ENCODE assay signal across 23 cellular contexts in genomic region chr15:74735305-74735704, GRCh38. TPM values are rescaled to one million over a fixed set of nuclear protein-coding genes. Genes with fewer than 3 reads are reported as not detected.
DNase-seq lines count a peak whose midpoint lies in the region; ATAC-seq, FAIRE-seq and TF ChIP-seq lines count a peak whose summit lies in the region.
"Had no signal": no experiment of that assay in that cellular context is flagged by ENCODE, and none has a peak within 500 bp of the region (broad histone marks: within the 10 kb centered on the region; RNA-seq: fewer than 3 reads in every experiment).

No MANE protein-coding gene starts in this region.

- H2AFZ ChIP-seq in K562 (ENCODE audit: low read depth, low read length), result no peak overlapping the region
- no peak overlapping the region for H2AFZ ChIP-seq in HepG2 (ENCODE audit: low read length)

- H4K20me1 ChIP-seq in K562 (replicated peaks; ENCODE audit: control insufficient read depth, insufficient read depth, low read length) (no peaks in the 10 kb centered on the region), HepG2 (ENCODE audit: insufficient read depth, low read length) (no peaks in the 10 kb centered on the region)

- intact Hi-C loops in K562 (cut with micrococcal nuclease), result no loop called here
- intact Hi-C loops in HepG2 (cut with micrococcal nuclease; ENCODE audit: unreplicated experiment), result no loop called here
- intact Hi-C loops in sigmoid colon (cut with DNase I), result loop anchor here (10.0 kb wide), 1 partner anchor 1289 kb away; no protein-coding TSS in a partner anchor

- TF ChIP-seq EP300 in K562 (IDR thresholded peaks at IDR 0.05; ENCODE audit: low read length), result no peak
- no peak for TF ChIP-seq EP300 in HepG2 (IDR thresholded peaks at IDR 0.05; ENCODE audit: low read depth in 2 of 2, low read length in 2 of 2)
- no peak for TF ChIP-seq EP300 in HepG2 (CRISPR knock-in tag; IDR thresholded peaks at IDR 0.05; ENCODE audit: borderline replicate concordance)
- no peak for TF ChIP-seq EP300 in sigmoid colon (IDR thresholded peaks at IDR 0.05)
- TF ChIP-seq EP300 in tibial nerve (IDR thresholded peaks at IDR 0.05), result no peak

- DNase-seq in K562 (ENCODE audit: extremely low read depth in 1 of 4, low spot score in 3 of 4) (no peak), HepG2 (ENCODE audit: low spot score) (no peak), sigmoid colon (peak; percentile 4), tibial nerve (ENCODE audit: low spot score in 2 of 2) (no peak)
- no peak for DNase-seq in activated naive CD4-positive, alpha-beta T cell treated with anti-CD3 and anti-CD28 coated beads, Interleukin-2, amount 50 U/mL, for 16 hours
- DNase-seq: C1 segment of cervical spinal cord; Calu3; CD4-positive, alpha-beta memory T cell; COR-L47; DMS53; DMS79 treated with DMSO at 0.1 percent for 48 hours; GF-D8; GOT3; HFFc6 had no signal

- H3K79me2 ChIP-seq in K562 (ENCODE audit: control insufficient read depth, insufficient read depth, low read length), result no peaks in the 10 kb centered on the region
- H3K79me2 ChIP-seq in HepG2 (ENCODE audit: insufficient read depth, low read length), result no peaks in the 10 kb centered on the region

- H3K4me2 ChIP-seq in K562 (ENCODE audit: insufficient read depth, low read length), result no peak overlapping the region
- H3K4me2 ChIP-seq in HepG2 (ENCODE audit: low read depth, low read length), result no peak overlapping the region

- CTCF ChIA-PET in K562 (lab: Yijun Ruan, JAX; ENCODE audit: low intra/inter-chr PET ratio), result no interaction called here
- CTCF ChIA-PET in HepG2 (lab: Yijun Ruan, JAX; ENCODE audit: low intra/inter-chr PET ratio, low total read pairs), result no interaction called here

- BruUV-seq in K562 (replicated peaks; lab: Mats Ljungman, UMichigan) (no TSS peak), HepG2 (replicated peaks; lab: Mats Ljungman, UMichigan) (no TSS peak)

- no peak for ATAC-seq in K562
- ATAC-seq in HepG2, result no peak

- TF ChIP-seq POLR2A in K562 (conservative IDR thresholded peaks at IDR 0.05), result no peak
- TF ChIP-seq POLR2A in HepG2 (IDR thresholded peaks at IDR 0.05; ENCODE audit: insufficient read depth in 1 of 2, low read depth in 2 of 2, low read length in 2 of 2), result no peak
- no peak for TF ChIP-seq POLR2A in sigmoid colon (IDR thresholded peaks at IDR 0.05)
- TF ChIP-seq POLR2A in tibial nerve (IDR thresholded peaks at IDR 0.05), result no peak

- in situ Hi-C loops in K562 (cut with MboI), result no loop called here
- in situ Hi-C loops in HepG2 (cut with HindIII; ENCODE audit: extremely low pct_ligation_motif_present, low pct_unique_long_range_greater_than_20kb), result no loop called here

- POLR2A ChIA-PET in K562 (lab: Yijun Ruan, JAX), result no interaction called here
- POLR2A ChIA-PET in HepG2 (lab: Yijun Ruan, JAX), result interaction anchor here (1.0 kb wide), 1 partner anchor 9 kb away, joined by 5 read pairs; no protein-coding TSS in a partner anchor

- H3K4me3 ChIP-seq in K562, result no peak overlapping the region
- no peak overlapping the region for H3K4me3 ChIP-seq in HepG2 (replicated peaks in 1 of 3; ENCODE audit: insufficient read depth in 1 of 3, low read depth in 2 of 3, low read length in 3 of 3)
- H3K4me3 ChIP-seq in sigmoid colon, result no peak overlapping the region
- H3K4me3 ChIP-seq in tibial nerve, result no peak overlapping the region
- H3K4me3 ChIP-seq: HAP-1 had no signal

- no peaks in the 10 kb centered on the region for H3K9me1 ChIP-seq in K562 (ENCODE audit: control insufficient read depth, insufficient read depth, low read length)

- H3K4me1 ChIP-seq in K562 (replicated peaks in 1 of 2; ENCODE audit: control insufficient read depth in 2 of 2, insufficient read depth in 2 of 2, low read length in 2 of 2) (no peaks in the 10 kb centered on the region), HepG2 (ENCODE audit: insufficient read depth, low read length) (peaks cover 50% of the 10 kb centered on the region), sigmoid colon (no peaks in the 10 kb centered on the region), tibial nerve (no peaks in the 10 kb centered on the region)

- no peak for TF ChIP-seq CTCF in K562 (IDR thresholded peaks at IDR 0.05 in 2 of 3, conservative IDR thresholded peaks at IDR 0.05 in 1 of 3; ENCODE audit: insufficient read depth in 2 of 3, low read depth in 1 of 3, low read length in 3 of 3)
- no peak for TF ChIP-seq CTCF in HepG2 (CRISPR knock-in tag; IDR thresholded peaks at IDR 0.05)
- TF ChIP-seq CTCF in sigmoid colon (IDR thresholded peaks at IDR 0.05), result no peak
- no peak for TF ChIP-seq CTCF in tibial nerve (IDR thresholded peaks at IDR 0.05)

- H3K9ac ChIP-seq in K562 (ENCODE audit: insufficient read depth in 1 of 2, low read depth in 2 of 2, low read length in 2 of 2) (no peak overlapping the region), HepG2 (ENCODE audit: insufficient read depth, low read depth, low read length) (no peak overlapping the region)

- no peaks in the 10 kb centered on the region for H3K36me3 ChIP-seq in K562 (ENCODE audit: control insufficient read depth, insufficient read depth, low read length)
- H3K36me3 ChIP-seq in HepG2 (replicated peaks in 1 of 2; ENCODE audit: control insufficient read depth in 1 of 2, insufficient read depth in 2 of 2, low read length in 2 of 2), result no peaks in the 10 kb centered on the region
- no peaks in the 10 kb centered on the region for H3K36me3 ChIP-seq in sigmoid colon
- H3K36me3 ChIP-seq in tibial nerve, result no peaks in the 10 kb centered on the region
- H3K36me3 ChIP-seq: HAP-1 had no signal

- H3K27ac ChIP-seq in K562 (ENCODE audit: extremely low read depth, low read depth, low read length) (no peak overlapping the region), HepG2 (ENCODE audit: extremely low read length, insufficient read depth, low read length) (no peak overlapping the region), sigmoid colon (no peak overlapping the region), tibial nerve (no peak overlapping the region)

- H3K27me3 ChIP-seq in K562 (ENCODE audit: control insufficient read depth in 2 of 2, insufficient read depth in 2 of 2, low read length in 2 of 2) (peaks cover 43 to 50% of the 10 kb centered on the region in 2 experiments), HepG2 (ENCODE audit: control insufficient read depth in 1 of 2, insufficient read depth in 2 of 2, low read length in 2 of 2) (no peaks in the 10 kb centered on the region), sigmoid colon (peaks cover 0 to 43% (median 18%) of the 10 kb centered on the region in 3 donors), tibial nerve (peaks cover 0 to 48% of the 10 kb centered on the region in 2 donors)

- H3K9me3 ChIP-seq in K562 (replicated peaks; ENCODE audit: control insufficient read depth, insufficient read depth, low read depth, low read length) (no peaks in the 10 kb centered on the region), HepG2 (ENCODE audit: low read length) (no peaks in the 10 kb centered on the region), sigmoid colon (peaks cover 0 to 2% (median 0%) of the 10 kb centered on the region in 4 donors), tibial nerve (no peaks in the 10 kb centered on the region)
- H3K9me3 ChIP-seq: HAP-1 had no signal

- FAIRE-seq in K562 (lab: Jason Lieb, UNC) (peak; percentile 40), HepG2 (lab: Jason Lieb, UNC) (no peak)
- FAIRE-seq: GM12891, GM18507, H54 had no signal

- TF ChIP-seq RAD21 in K562 (CRISPR knock-in tag; conservative IDR thresholded peaks at IDR 0.05 in 1 of 2, IDR thresholded peaks at IDR 0.05 in 1 of 2) (no peak), HepG2 (CRISPR knock-in tag; IDR thresholded peaks at IDR 0.05) (no peak)

- WGBS in K562 (ENCODE audit: insufficient coverage, low coverage, missing lambda C conversion rate), result 0% methylated on average over 3 of the region's 3 CpGs
- 84% methylated on average over 3 of the region's 3 CpGs for WGBS in HepG2 (ENCODE audit: low lambda C conversion rate)
- WGBS in sigmoid colon, 2 donors, result 91 to 92% methylated on average over 3 of the region's 3 CpGs
- WGBS in tibial nerve, 2 donors, result 90% methylated on average over 3 of the region's 3 CpGs

RNA-seq across cellular contexts. Expression of gene CYP1A1, which starts 10.0 kb away (rescaled TPM):
- total RNA-seq in K562 (2011; cell fraction: chromatin; rRNA removed; ENCODE audit: low replicate concordance), result 0.32 TPM in 1 of 2 replicates, not detected in the other
- total RNA-seq in K562 (2011; cell fraction: nucleolus; rRNA removed), result not detected in 2 replicates
- not detected in 2 replicates for total RNA-seq in K562 (2011; cell fraction: nucleoplasm; rRNA removed)
- 0.05 TPM in 1 of 2 replicates, not detected in the other for total RNA-seq in K562 (2014; rRNA removed)
- total RNA-seq in K562 (2014; rRNA removed; fragmentation: Illumina TruSeq; extraction: Trizol), result 0.04 and 0.06 TPM in 2 replicates
- total RNA-seq in K562 (2015; rRNA removed; fragmentation: Illumina TruSeq; extraction: Trizol), result not detected in 2 replicates
- total RNA-seq in K562 (2021), result 0.07 TPM in 1 of 2 replicates, not detected in the other
- 0.06 TPM in 1 of 2 replicates, not detected in the other for polyA plus RNA-seq in K562 (2011; rRNA removed)
- 0.03 and 0.09 TPM in 2 replicates for polyA plus RNA-seq in K562 (2011; cell fraction: cytosol; rRNA removed)
- 0.10 and 0.11 TPM in 2 replicates for polyA plus RNA-seq in K562 (2011; cell fraction: nucleus; rRNA removed)
- 0.12 TPM in 1 of 2 replicates, not detected in the other for polyA plus RNA-seq in K562 (2012)
- 0.13 TPM in 1 of 2 replicates, not detected in the other for polyA plus RNA-seq in K562 (2014; fragmentation: Illumina TruSeq; extraction: Trizol)
- polyA plus RNA-seq in K562 (2014; fragmentation: Nextera tagmentation; extraction: Ambion mirVana), result not detected
- 1.4 TPM in 1 of 2 replicates, not detected in the other for polyA plus RNA-seq in K562 (2014; rRNA removed)
- not detected in 2 replicates for polyA minus RNA-seq in K562 (2011; rRNA and poly(A)+ RNA removed)
- not detected in 2 replicates for polyA minus RNA-seq in K562 (2011; cell fraction: cytosol; rRNA and poly(A)+ RNA removed)
- polyA minus RNA-seq in K562 (2011; cell fraction: nucleus; rRNA and poly(A)+ RNA removed), result 0.11 TPM in 1 of 2 replicates, not detected in the other
- 4.1 and 7.9 TPM in 2 replicates for total RNA-seq in HepG2 (2016; rRNA removed; fragmentation: Illumina TruSeq; extraction: Trizol)
- 1.3 and 1.7 TPM in 2 replicates for total RNA-seq in HepG2 (2016; cell fraction: cytosol; rRNA removed; fragmentation: Illumina TruSeq; extraction: Trizol; ENCODE audit: low read depth)
- total RNA-seq in HepG2 (2016; cell fraction: insoluble cytoplasmic fraction; rRNA removed; fragmentation: Illumina TruSeq; extraction: Trizol), result 3.5 and 7.6 TPM in 2 replicates
- 3.3 and 3.8 TPM in 2 replicates for total RNA-seq in HepG2 (2016; cell fraction: membrane; rRNA removed; fragmentation: Illumina TruSeq; extraction: Trizol)
- 8.5 and 8.7 TPM in 2 replicates for total RNA-seq in HepG2 (2016; cell fraction: nucleus; rRNA removed; fragmentation: Illumina TruSeq; extraction: Trizol)
- polyA plus RNA-seq in HepG2 (2011; rRNA removed), result 8.0 and 11.0 TPM in 2 replicates
- polyA plus RNA-seq in HepG2 (2011; cell fraction: cytosol; rRNA removed), result 7.0 and 10.8 TPM in 2 replicates
- 8.4 and 11.9 TPM in 2 replicates for polyA plus RNA-seq in HepG2 (2011; cell fraction: nucleus; rRNA removed)
- polyA plus RNA-seq in HepG2 (2012), result 7.0 and 9.5 TPM in 2 replicates
- polyA plus RNA-seq in HepG2 (2016; cell fraction: cytosol; fragmentation: Illumina TruSeq; extraction: Trizol; ENCODE audit: low read depth), result 1.2 TPM in 2 replicates
- 3.4 and 3.6 TPM in 2 replicates for polyA plus RNA-seq in HepG2 (2016; cell fraction: insoluble cytoplasmic fraction; fragmentation: Illumina TruSeq; extraction: Trizol; ENCODE audit: low read depth)
- polyA plus RNA-seq in HepG2 (2016; cell fraction: membrane; fragmentation: Illumina TruSeq; extraction: Trizol; ENCODE audit: low read depth), result 1.9 and 2.1 TPM in 2 replicates
- polyA plus RNA-seq in HepG2 (2016; cell fraction: nucleus; fragmentation: Illumina TruSeq; extraction: Trizol; ENCODE audit: insufficient read depth, low read depth), result 13.4 and 14.2 TPM in 2 replicates
- polyA minus RNA-seq in HepG2 (2011; rRNA and poly(A)+ RNA removed; ENCODE audit: low replicate concordance), result 2.4 and 6.8 TPM in 2 replicates
- 2.5 and 7.8 TPM in 2 replicates for polyA minus RNA-seq in HepG2 (2011; cell fraction: cytosol; rRNA and poly(A)+ RNA removed)
- polyA minus RNA-seq in HepG2 (2011; cell fraction: nucleus; rRNA and poly(A)+ RNA removed), result 1.9 and 5.3 TPM in 2 replicates
- total RNA-seq in sigmoid colon, result 1 to 10 TPM in 1 of 4 donors, under 1 TPM in 2, not detected in 1; 0.36 to 4.7 (median 0.49) TPM
- under 1 TPM in 2 of 3 donors, not detected in 1; 0.09 to 0.92 TPM for polyA plus RNA-seq in sigmoid colon
- total RNA-seq in tibial nerve, result 1 to 10 TPM in 3 of 4 donors, under 1 TPM in 1; 0.44 to 5.1 (median 2.9) TPM
- total RNA-seq: G401, HFFc6 had no signal
- polyA plus RNA-seq: BJ; CD4-positive, alpha-beta memory T cell had no signal

RNA-seq across cellular contexts. Expression of gene CYP1A2, which starts 13.3 kb away (rescaled TPM):
- not detected in 2 replicates for total RNA-seq in K562 (2011; cell fraction: chromatin; rRNA removed; ENCODE audit: low replicate concordance)
- not detected in 2 replicates for total RNA-seq in K562 (2011; cell fraction: nucleolus; rRNA removed)
- total RNA-seq in K562 (2011; cell fraction: nucleoplasm; rRNA removed), result not detected in 2 replicates
- total RNA-seq in K562 (2014; rRNA removed), result not detected in 2 replicates
- not detected in 2 replicates for total RNA-seq in K562 (2014; rRNA removed; fragmentation: Illumina TruSeq; extraction: Trizol)
- not detected in 2 replicates for total RNA-seq in K562 (2015; rRNA removed; fragmentation: Illumina TruSeq; extraction: Trizol)
- total RNA-seq in K562 (2021), result not detected in 2 replicates
- polyA plus RNA-seq in K562 (2011; rRNA removed), result not detected in 2 replicates
- polyA plus RNA-seq in K562 (2011; cell fraction: cytosol; rRNA removed), result not detected in 2 replicates
- not detected in 2 replicates for polyA plus RNA-seq in K562 (2011; cell fraction: nucleus; rRNA removed)
- polyA plus RNA-seq in K562 (2012), result not detected in 2 replicates
- polyA plus RNA-seq in K562 (2014; fragmentation: Illumina TruSeq; extraction: Trizol), result not detected in 2 replicates
- polyA plus RNA-seq in K562 (2014; fragmentation: Nextera tagmentation; extraction: Ambion mirVana), result not detected
- polyA plus RNA-seq in K562 (2014; rRNA removed), result not detected in 2 replicates
- polyA minus RNA-seq in K562 (2011; rRNA and poly(A)+ RNA removed), result not detected in 2 replicates
- polyA minus RNA-seq in K562 (2011; cell fraction: cytosol; rRNA and poly(A)+ RNA removed), result not detected in 2 replicates
- polyA minus RNA-seq in K562 (2011; cell fraction: nucleus; rRNA and poly(A)+ RNA removed), result not detected in 2 replicates
- not detected in 2 replicates for total RNA-seq in HepG2 (2016; rRNA removed; fragmentation: Illumina TruSeq; extraction: Trizol)
- total RNA-seq in HepG2 (2016; cell fraction: cytosol; rRNA removed; fragmentation: Illumina TruSeq; extraction: Trizol; ENCODE audit: low read depth), result not detected in 2 replicates
- not detected in 2 replicates for total RNA-seq in HepG2 (2016; cell fraction: insoluble cytoplasmic fraction; rRNA removed; fragmentation: Illumina TruSeq; extraction: Trizol)
- not detected in 2 replicates for total RNA-seq in HepG2 (2016; cell fraction: membrane; rRNA removed; fragmentation: Illumina TruSeq; extraction: Trizol)
- total RNA-seq in HepG2 (2016; cell fraction: nucleus; rRNA removed; fragmentation: Illumina TruSeq; extraction: Trizol), result not detected in 2 replicates
- polyA plus RNA-seq in HepG2 (2011; rRNA removed), result 0.07 and 0.09 TPM in 2 replicates
- 0.03 and 0.13 TPM in 2 replicates for polyA plus RNA-seq in HepG2 (2011; cell fraction: cytosol; rRNA removed)
- 0.03 TPM in 1 of 2 replicates, not detected in the other for polyA plus RNA-seq in HepG2 (2011; cell fraction: nucleus; rRNA removed)
- 0.12 and 0.23 TPM in 2 replicates for polyA plus RNA-seq in HepG2 (2012)
- not detected in 2 replicates for polyA plus RNA-seq in HepG2 (2016; cell fraction: cytosol; fragmentation: Illumina TruSeq; extraction: Trizol; ENCODE audit: low read depth)
- not detected in 2 replicates for polyA plus RNA-seq in HepG2 (2016; cell fraction: insoluble cytoplasmic fraction; fragmentation: Illumina TruSeq; extraction: Trizol; ENCODE audit: low read depth)
- not detected in 2 replicates for polyA plus RNA-seq in HepG2 (2016; cell fraction: membrane; fragmentation: Illumina TruSeq; extraction: Trizol; ENCODE audit: low read depth)
- polyA plus RNA-seq in HepG2 (2016; cell fraction: nucleus; fragmentation: Illumina TruSeq; extraction: Trizol; ENCODE audit: insufficient read depth, low read depth), result not detected in 2 replicates
- 0.05 TPM in 1 of 2 replicates, not detected in the other for polyA minus RNA-seq in HepG2 (2011; rRNA and poly(A)+ RNA removed; ENCODE audit: low replicate concordance)
- not detected in 2 replicates for polyA minus RNA-seq in HepG2 (2011; cell fraction: cytosol; rRNA and poly(A)+ RNA removed)
- not detected in 2 replicates for polyA minus RNA-seq in HepG2 (2011; cell fraction: nucleus; rRNA and poly(A)+ RNA removed)
- total RNA-seq in sigmoid colon, result not detected
- not detected for polyA plus RNA-seq in sigmoid colon
- total RNA-seq in tibial nerve, result not detected
- total RNA-seq: A172; A673; Calu3; CD4-positive, alpha-beta memory T cell; Daoy; G401; HFFc6 had no signal
- polyA plus RNA-seq: BJ; CD4-positive, alpha-beta memory T cell had no signal

RNA-seq across cellular contexts. Expression of gene EDC3, which starts 39.5 kb away (rescaled TPM):
- 79.9 and 119 TPM in 2 replicates for total RNA-seq in K562 (2011; cell fraction: chromatin; rRNA removed; ENCODE audit: low replicate concordance)
- total RNA-seq in K562 (2011; cell fraction: nucleolus; rRNA removed), result 55.1 and 57.4 TPM in 2 replicates
- 62.0 and 78.9 TPM in 2 replicates for total RNA-seq in K562 (2011; cell fraction: nucleoplasm; rRNA removed)
- total RNA-seq in K562 (2014; rRNA removed), result 12.9 and 14.6 TPM in 2 replicates
- 11.2 and 11.7 TPM in 2 replicates for total RNA-seq in K562 (2014; rRNA removed; fragmentation: Illumina TruSeq; extraction: Trizol)
- 12.2 and 13.3 TPM in 2 replicates for total RNA-seq in K562 (2015; rRNA removed; fragmentation: Illumina TruSeq; extraction: Trizol)
- 42.1 and 47.3 TPM in 2 replicates for total RNA-seq in K562 (2021)
- polyA plus RNA-seq in K562 (2011; rRNA removed), result 60.7 and 63.9 TPM in 2 replicates
- 51.0 and 54.6 TPM in 2 replicates for polyA plus RNA-seq in K562 (2011; cell fraction: cytosol; rRNA removed)
- 63.5 and 76.1 TPM in 2 replicates for polyA plus RNA-seq in K562 (2011; cell fraction: nucleus; rRNA removed)
- 35.4 and 47.4 TPM in 2 replicates for polyA plus RNA-seq in K562 (2012)
- polyA plus RNA-seq in K562 (2014; fragmentation: Illumina TruSeq; extraction: Trizol), result 48.9 and 51.2 TPM in 2 replicates
- 10 to 100 TPM; 19.2 to 32.8 TPM for polyA plus RNA-seq in K562 (2014; fragmentation: Nextera tagmentation; extraction: Ambion mirVana)
- 30.7 and 33.6 TPM in 2 replicates for polyA plus RNA-seq in K562 (2014; rRNA removed)
- polyA minus RNA-seq in K562 (2011; rRNA and poly(A)+ RNA removed), result 76.4 and 82.3 TPM in 2 replicates
- polyA minus RNA-seq in K562 (2011; cell fraction: cytosol; rRNA and poly(A)+ RNA removed), result 37.0 and 45.4 TPM in 2 replicates
- polyA minus RNA-seq in K562 (2011; cell fraction: nucleus; rRNA and poly(A)+ RNA removed), result 26.1 and 37.9 TPM in 2 replicates
- total RNA-seq in HepG2 (2016; rRNA removed; fragmentation: Illumina TruSeq; extraction: Trizol), result 17.4 and 24.3 TPM in 2 replicates
- 24.4 and 37.5 TPM in 2 replicates for total RNA-seq in HepG2 (2016; cell fraction: cytosol; rRNA removed; fragmentation: Illumina TruSeq; extraction: Trizol; ENCODE audit: low read depth)
- 16.8 and 20.8 TPM in 2 replicates for total RNA-seq in HepG2 (2016; cell fraction: insoluble cytoplasmic fraction; rRNA removed; fragmentation: Illumina TruSeq; extraction: Trizol)
- total RNA-seq in HepG2 (2016; cell fraction: membrane; rRNA removed; fragmentation: Illumina TruSeq; extraction: Trizol), result 12.3 and 12.5 TPM in 2 replicates
- 25.1 and 27.9 TPM in 2 replicates for total RNA-seq in HepG2 (2016; cell fraction: nucleus; rRNA removed; fragmentation: Illumina TruSeq; extraction: Trizol)
- 32.0 and 40.9 TPM in 2 replicates for polyA plus RNA-seq in HepG2 (2011; rRNA removed)
- polyA plus RNA-seq in HepG2 (2011; cell fraction: cytosol; rRNA removed), result 24.9 and 25.8 TPM in 2 replicates
- 48.2 and 53.0 TPM in 2 replicates for polyA plus RNA-seq in HepG2 (2011; cell fraction: nucleus; rRNA removed)
- polyA plus RNA-seq in HepG2 (2012), result 21.6 and 24.3 TPM in 2 replicates
- polyA plus RNA-seq in HepG2 (2016; cell fraction: cytosol; fragmentation: Illumina TruSeq; extraction: Trizol; ENCODE audit: low read depth), result 2.8 TPM in 2 replicates
- polyA plus RNA-seq in HepG2 (2016; cell fraction: insoluble cytoplasmic fraction; fragmentation: Illumina TruSeq; extraction: Trizol; ENCODE audit: low read depth), result 33.6 and 38.5 TPM in 2 replicates
- polyA plus RNA-seq in HepG2 (2016; cell fraction: membrane; fragmentation: Illumina TruSeq; extraction: Trizol; ENCODE audit: low read depth), result 5.3 and 6.3 TPM in 2 replicates
- polyA plus RNA-seq in HepG2 (2016; cell fraction: nucleus; fragmentation: Illumina TruSeq; extraction: Trizol; ENCODE audit: insufficient read depth, low read depth), result 42.7 and 44.8 TPM in 2 replicates
- polyA minus RNA-seq in HepG2 (2011; rRNA and poly(A)+ RNA removed; ENCODE audit: low replicate concordance), result 107 and 153 TPM in 2 replicates
- 20.9 and 36.0 TPM in 2 replicates for polyA minus RNA-seq in HepG2 (2011; cell fraction: cytosol; rRNA and poly(A)+ RNA removed)
- polyA minus RNA-seq in HepG2 (2011; cell fraction: nucleus; rRNA and poly(A)+ RNA removed), result 46.6 and 50.0 TPM in 2 replicates
- 10 to 100 TPM; 11.7 to 20.2 (median 17.7) TPM for total RNA-seq in sigmoid colon
- 10 to 100 TPM; 11.6 to 22.0 (median 12.0) TPM for polyA plus RNA-seq in sigmoid colon
- total RNA-seq in tibial nerve, result 10 to 100 TPM; 14.4 to 18.8 (median 17.2) TPM

RNA-seq across cellular contexts. Expression of gene CSK, which starts 46.6 kb away (rescaled TPM):
- 52.2 and 176 TPM in 2 replicates for total RNA-seq in K562 (2011; cell fraction: chromatin; rRNA removed; ENCODE audit: low replicate concordance)
- 117 and 118 TPM in 2 replicates for total RNA-seq in K562 (2011; cell fraction: nucleolus; rRNA removed)
- 62.6 and 63.9 TPM in 2 replicates for total RNA-seq in K562 (2011; cell fraction: nucleoplasm; rRNA removed)
- total RNA-seq in K562 (2014; rRNA removed) (22.7 and 25.4 TPM in 2 replicates), K562 (2014; rRNA removed; fragmentation: Illumina TruSeq; extraction: Trizol) (9.2 and 13.8 TPM in 2 replicates), K562 (2015; rRNA removed; fragmentation: Illumina TruSeq; extraction: Trizol) (22.5 and 24.8 TPM in 2 replicates), K562 (2021) (108 and 112 TPM in 2 replicates), HepG2 (2016; rRNA removed; fragmentation: Illumina TruSeq; extraction: Trizol) (20.6 and 21.3 TPM in 2 replicates), sigmoid colon (10 to 100 TPM in 3 of 4 donors, 1 to 10 TPM in 1; 9.7 to 22.4 (median 14.2) TPM), tibial nerve (10 to 100 TPM; 14.9 to 56.4 (median 24.5) TPM)
- polyA plus RNA-seq in K562 (2011; rRNA removed) (17.2 and 21.5 TPM in 2 replicates), K562 (2014; fragmentation: Illumina TruSeq; extraction: Trizol) (63.0 and 74.3 TPM in 2 replicates), K562 (2014; fragmentation: Nextera tagmentation; extraction: Ambion mirVana) (1 to 10 TPM; 1.5 to 2.4 TPM), K562 (2014; rRNA removed) (32.6 and 41.5 TPM in 2 replicates), HepG2 (2011; rRNA removed) (12.5 and 18.8 TPM in 2 replicates), sigmoid colon (100 to 1,000 TPM in 1 of 3 donors, 10 to 100 TPM in 2; 40.8 to 125 (median 55.0) TPM)
- polyA plus RNA-seq in K562 (2011; cell fraction: cytosol; rRNA removed), result 16.6 and 23.4 TPM in 2 replicates
- 82.8 and 107 TPM in 2 replicates for polyA plus RNA-seq in K562 (2011; cell fraction: nucleus; rRNA removed)
- 62.3 and 74.3 TPM in 2 replicates for polyA plus RNA-seq in K562 (2012)
- polyA minus RNA-seq in K562 (2011; rRNA and poly(A)+ RNA removed), result 13.5 and 19.1 TPM in 2 replicates
- 39.6 and 42.3 TPM in 2 replicates for polyA minus RNA-seq in K562 (2011; cell fraction: cytosol; rRNA and poly(A)+ RNA removed)
- polyA minus RNA-seq in K562 (2011; cell fraction: nucleus; rRNA and poly(A)+ RNA removed), result 24.8 and 30.3 TPM in 2 replicates
- 8.5 and 9.2 TPM in 2 replicates for total RNA-seq in HepG2 (2016; cell fraction: cytosol; rRNA removed; fragmentation: Illumina TruSeq; extraction: Trizol; ENCODE audit: low read depth)
- 17.5 and 21.5 TPM in 2 replicates for total RNA-seq in HepG2 (2016; cell fraction: insoluble cytoplasmic fraction; rRNA removed; fragmentation: Illumina TruSeq; extraction: Trizol)
- total RNA-seq in HepG2 (2016; cell fraction: membrane; rRNA removed; fragmentation: Illumina TruSeq; extraction: Trizol), result 24.6 and 31.5 TPM in 2 replicates
- total RNA-seq in HepG2 (2016; cell fraction: nucleus; rRNA removed; fragmentation: Illumina TruSeq; extraction: Trizol), result 22.6 and 23.4 TPM in 2 replicates
- 13.9 and 14.0 TPM in 2 replicates for polyA plus RNA-seq in HepG2 (2011; cell fraction: cytosol; rRNA removed)
- 67.4 and 72.0 TPM in 2 replicates for polyA plus RNA-seq in HepG2 (2011; cell fraction: nucleus; rRNA removed)
- polyA plus RNA-seq in HepG2 (2012), result 26.5 and 39.5 TPM in 2 replicates
- 10.3 and 12.4 TPM in 2 replicates for polyA plus RNA-seq in HepG2 (2016; cell fraction: cytosol; fragmentation: Illumina TruSeq; extraction: Trizol; ENCODE audit: low read depth)
- 42.9 and 49.6 TPM in 2 replicates for polyA plus RNA-seq in HepG2 (2016; cell fraction: insoluble cytoplasmic fraction; fragmentation: Illumina TruSeq; extraction: Trizol; ENCODE audit: low read depth)
- 24.4 and 34.3 TPM in 2 replicates for polyA plus RNA-seq in HepG2 (2016; cell fraction: membrane; fragmentation: Illumina TruSeq; extraction: Trizol; ENCODE audit: low read depth)
- polyA plus RNA-seq in HepG2 (2016; cell fraction: nucleus; fragmentation: Illumina TruSeq; extraction: Trizol; ENCODE audit: insufficient read depth, low read depth), result 80.5 and 84.1 TPM in 2 replicates
- polyA minus RNA-seq in HepG2 (2011; rRNA and poly(A)+ RNA removed; ENCODE audit: low replicate concordance), result 34.0 and 51.8 TPM in 2 replicates
- polyA minus RNA-seq in HepG2 (2011; cell fraction: cytosol; rRNA and poly(A)+ RNA removed), result 19.3 and 20.3 TPM in 2 replicates
- 23.4 and 28.1 TPM in 2 replicates for polyA minus RNA-seq in HepG2 (2011; cell fraction: nucleus; rRNA and poly(A)+ RNA removed)

Comparison
In these comparisons a context has a peak if more than half of its experiments do, and no peak if none do; other contexts are left out.
1. Of the 241 proteins assayed by ChIP-seq in both HepG2 and K562: peak only in HepG2: CEBPB; only in K562: none; in both: none; in neither: 240.